In genomic region chr1:202821467-202821866, GRCh38 we compare ENCODE assay signal across 12 cellular contexts. TPM values are rescaled to one million over a fixed set of nuclear protein-coding genes. Genes with fewer than 3 reads are reported as not detected.
DNase-seq lines count a peak whose midpoint lies in the region; ATAC-seq and TF ChIP-seq lines count a peak whose summit lies in the region.
"Had no signal": no experiment of that assay in that cellular context is flagged by ENCODE, and none has a peak within 500 bp of the region (broad histone marks: within the 10 kb centered on the region; RNA-seq: fewer than 3 reads in every experiment).

No MANE protein-coding gene starts in this region.

- H3K9me3 ChIP-seq in psoas muscle = no peaks in the 10 kb centered on the region
- H3K9me3 ChIP-seq: ovary, spleen had no signal

- peak overlapping the region; percentile 74 for H3K27ac ChIP-seq in epithelial cell of prostate
- no peak overlapping the region for H3K27ac ChIP-seq in psoas muscle
- H3K27ac ChIP-seq: ovary had no signal

- peak overlapping the region; percentile 87 for H3K27ac Mint-ChIP-seq in mesothelial cell of epicardium
- no peak overlapping the region for H3K27ac Mint-ChIP-seq in activated T-cell treated with anti-CD3 and anti-CD28 coated beads, Interleukin-2, amount 50 U/mL, for 24 hours
- H3K27ac Mint-ChIP-seq: activated naive CD4-positive, alpha-beta T cell treated with anti-CD3 and anti-CD28 coated beads, Interleukin-2, amount 50 U/mL, for 24 hours had no signal

- no peaks in the 10 kb centered on the region for H3K4me1 ChIP-seq in psoas muscle

- H3K9me3 Mint-ChIP-seq in mesothelial cell of epicardium = no peaks in the 10 kb centered on the region
- no peaks in the 10 kb centered on the region for H3K9me3 Mint-ChIP-seq in activated T-cell treated with anti-CD3 and anti-CD28 coated beads, Interleukin-2, amount 50 U/mL, for 24 hours
- H3K9me3 Mint-ChIP-seq: activated naive CD4-positive, alpha-beta T cell treated with anti-CD3 and anti-CD28 coated beads, Interleukin-2, amount 50 U/mL, for 24 hours had no signal

- peaks cover 7% of the 10 kb centered on the region for H3K4me1 Mint-ChIP-seq in mesothelial cell of epicardium
- no peaks in the 10 kb centered on the region for H3K4me1 Mint-ChIP-seq in activated T-cell treated with anti-CD3 and anti-CD28 coated beads, Interleukin-2, amount 50 U/mL, for 24 hours (ENCODE audit: low read depth)
- H3K4me1 Mint-ChIP-seq: activated naive CD4-positive, alpha-beta T cell treated with anti-CD3 and anti-CD28 coated beads, Interleukin-2, amount 50 U/mL, for 24 hours had no signal

- 54 to 68% (median 66%) methylated on average over 2 of the region's 2 CpGs for WGBS in psoas muscle, 3 donors

- TF ChIP-seq CTCF in AG10803 (conservative IDR thresholded peaks at IDR 0.05; ENCODE audit: low read length) = no peak
- TF ChIP-seq CTCF in mesothelial cell of epicardium (IDR thresholded peaks at IDR 0.05; ENCODE audit: unreplicated experiment) = no peak
- TF ChIP-seq CTCF in psoas muscle (IDR thresholded peaks at IDR 0.05) = no peak

- no peaks in the 10 kb centered on the region for H3K36me3 ChIP-seq in psoas muscle (ENCODE audit: insufficient read depth in 1 of 2, low read depth in 1 of 2)
- H3K36me3 ChIP-seq: ovary, spleen had no signal

- no peaks in the 10 kb centered on the region for H3K27me3 Mint-ChIP-seq in mesothelial cell of epicardium (ENCODE audit: low read depth)
- H3K27me3 Mint-ChIP-seq in activated T-cell treated with anti-CD3 and anti-CD28 coated beads, Interleukin-2, amount 50 U/mL, for 24 hours = peaks cover 3% of the 10 kb centered on the region
- H3K27me3 Mint-ChIP-seq: activated naive CD4-positive, alpha-beta T cell treated with anti-CD3 and anti-CD28 coated beads, Interleukin-2, amount 50 U/mL, for 24 hours had no signal

- no peak overlapping the region for H3K4me3 Mint-ChIP-seq in mesothelial cell of epicardium
- H3K4me3 Mint-ChIP-seq in activated T-cell treated with anti-CD3 and anti-CD28 coated beads, Interleukin-2, amount 50 U/mL, for 24 hours = no peak overlapping the region
- H3K4me3 Mint-ChIP-seq: activated naive CD4-positive, alpha-beta T cell treated with anti-CD3 and anti-CD28 coated beads, Interleukin-2, amount 50 U/mL, for 24 hours had no signal

- intact Hi-C loops in psoas muscle (cut with DNase I) = no loop called here

- ATAC-seq in psoas muscle = no peak

- H3K36me3 Mint-ChIP-seq in mesothelial cell of epicardium = no peaks in the 10 kb centered on the region
- H3K36me3 Mint-ChIP-seq in activated T-cell treated with anti-CD3 and anti-CD28 coated beads, Interleukin-2, amount 50 U/mL, for 24 hours (ENCODE audit: low read depth) = no peaks in the 10 kb centered on the region
- H3K36me3 Mint-ChIP-seq: activated naive CD4-positive, alpha-beta T cell treated with anti-CD3 and anti-CD28 coated beads, Interleukin-2, amount 50 U/mL, for 24 hours had no signal

- peaks cover 2 to 8% (median 4%) of the 10 kb centered on the region in 3 donors for H3K27me3 ChIP-seq in psoas muscle (ENCODE audit: insufficient read depth in 3 of 3, low read length in 2 of 3)
- H3K27me3 ChIP-seq: ovary, spleen had no signal

- peak; percentile 69 for DNase-seq in AG10803 (ENCODE audit: low read depth)
- DNase-seq in M059J (ENCODE audit: low read depth) = peak; percentile 24
- DNase-seq in epithelial cell of prostate (ENCODE audit: low read depth, low spot score) = no peak
- DNase-seq in mesothelial cell of epicardium (ENCODE audit: low spot score in 2 of 2, unreplicated experiment in 2 of 2) = no peak
- DNase-seq in psoas muscle = no peak
- no peak for DNase-seq in activated T-cell treated with anti-CD3 and anti-CD28 coated beads, Interleukin-2, amount 50 U/mL, for 24 hours
- DNase-seq in NCI-H345 treated with DMSO at 0.1 percent for 48 hours (lab: John Stamatoyannopoulos, UW; ENCODE audit: unreplicated experiment) = no peak
- no peak for DNase-seq in NCI-H1105 (lab: John Stamatoyannopoulos, UW)
- DNase-seq: cerebellar nuclear complex, ovary, spleen had no signal

- H3K4me3 ChIP-seq in AG10803 (ENCODE audit: low read length) = no peak overlapping the region
- no peak overlapping the region for H3K4me3 ChIP-seq in psoas muscle
- H3K4me3 ChIP-seq: ovary, spleen had no signal

RNA-seq across cellular contexts. Expression of gene PCAT6, which starts 10.7 kb away (rescaled TPM):
- total RNA-seq in M059J (2014; rRNA removed; shearing (Covaris generic)) = 0.69 TPM in 1 of 2 replicates, not detected in the other
- total RNA-seq in mesothelial cell of epicardium = 9.9 to 10.6 TPM (median 9.9 TPM) in 3 replicates
- total RNA-seq in psoas muscle = 1 to 10 TPM in 1 of 4 donors, under 1 TPM in 3; 0.44 to 4.1 (median 0.66) TPM
- polyA plus RNA-seq in psoas muscle = under 1 TPM; 0.14 to 0.57 (median 0.28) TPM

RNA-seq across cellular contexts. Expression of gene KDM5B, which starts 13.2 kb away (rescaled TPM):
- total RNA-seq in M059J (2014; rRNA removed; shearing (Covaris generic)) = 47.0 and 61.0 TPM in 2 replicates
- total RNA-seq in mesothelial cell of epicardium = 230 to 265 TPM (median 260 TPM) in 3 replicates
- total RNA-seq in psoas muscle = 10 to 100 TPM; 10.7 to 13.9 (median 12.3) TPM
- polyA plus RNA-seq in psoas muscle = 1 to 10 TPM; 2.4 to 3.3 (median 3.2) TPM

Comparison
In these comparisons a context has a peak if more than half of its experiments do, and no peak if none do; other contexts are left out.
1. DNase-seq: peak in AG10803 (single experiment) and M059J (single experiment); none in epithelial cell of prostate (single experiment), mesothelial cell of epicardium (0 of 2), psoas muscle (0 of 2), activated T-cell treated with anti-CD3 and anti-CD28 coated beads, Interleukin-2, amount 50 U/mL, for 24 hours (single experiment), NCI-H345 treated with DMSO at 0.1 percent for 48 hours (single experiment) and NCI-H1105 (single experiment).